28 cellular contexts compared by ENCODE assay signal in genomic region chr2:137806102-137806805, GRCh38.
"Had no signal": no experiment of that assay in that cellular context is flagged by ENCODE, and none has a peak within 500 bp of the region (broad histone marks: within the 10 kb centered on the region; RNA-seq: fewer than 3 reads in every experiment).

No MANE protein-coding gene starts in this region.

- H3K27ac Mint-ChIP-seq: immature natural killer cell; mesothelial cell of epicardium; naive B cell; natural killer cell; nephron progenitor cell; neural progenitor cell; stimulated activated effector memory CD8-positive, alpha-beta T cell treated with anti-CD3 and anti-CD28 coated beads, Interleukin-12 subunit alpha, Interleukin-12 subunit beta, amount 100 ng/mL, for 72 hours; stimulated activated naive CD8-positive, alpha-beta T cell treated with anti-CD3 and anti-CD28 coated beads, Interleukin-15, Interleukin-2, amounts not matched to agents 100 ng/mL and 50 ng/mL, for 24 hours had no signal

- ATAC-seq: left colon; natural killer cell; right cardiac atrium; stimulated activated effector memory CD8-positive, alpha-beta T cell treated with anti-CD3 and anti-CD28 coated beads, Interleukin-12 subunit alpha, Interleukin-12 subunit beta, amount 100 ng/mL, for 72 hours; upper lobe of right lung had no signal

- H3K27me3 ChIP-seq: neural progenitor cell, neutrophil, sigmoid colon, spleen, suprapubic skin, upper lobe of right lung had no signal

- H3K27me3 Mint-ChIP-seq: naive B cell; stimulated activated naive CD8-positive, alpha-beta T cell treated with anti-CD3 and anti-CD28 coated beads, Interleukin-15, Interleukin-2, amounts not matched to agents 100 ng/mL and 50 ng/mL, for 24 hours had no signal

- H3K36me3 Mint-ChIP-seq: mesothelial cell of epicardium; naive B cell; natural killer cell; neural progenitor cell; stimulated activated effector memory CD8-positive, alpha-beta T cell treated with anti-CD3 and anti-CD28 coated beads, Interleukin-12 subunit alpha, Interleukin-12 subunit beta, amount 100 ng/mL, for 72 hours had no signal

- H3K4me3 Mint-ChIP-seq: immature natural killer cell; mesothelial cell of epicardium; naive B cell; natural killer cell; nephron progenitor cell; neural progenitor cell; stimulated activated effector memory CD8-positive, alpha-beta T cell treated with anti-CD3 and anti-CD28 coated beads, Interleukin-12 subunit alpha, Interleukin-12 subunit beta, amount 100 ng/mL, for 72 hours; stimulated activated naive CD8-positive, alpha-beta T cell treated with anti-CD3 and anti-CD28 coated beads, Interleukin-15, Interleukin-2, amounts not matched to agents 100 ng/mL and 50 ng/mL, for 24 hours had no signal

- H3K36me3 ChIP-seq: left ventricle myocardium inferior, neural progenitor cell, neutrophil, sigmoid colon, spleen, suprapubic skin, thoracic aorta, tibial artery, upper lobe of right lung had no signal

- H3K27ac ChIP-seq: left ventricle myocardium inferior, neural progenitor cell, neutrophil, parathyroid adenoma, sigmoid colon, spleen, suprapubic skin, thoracic aorta, tibial artery, upper lobe of right lung had no signal

- H3K9me3 ChIP-seq: neutrophil, suprapubic skin, thoracic aorta, tibial artery, upper lobe of right lung had no signal

- H3K4me3 ChIP-seq: left ventricle myocardium inferior, lung, neural progenitor cell, sigmoid colon, spleen, suprapubic skin, thoracic aorta, tibial artery, upper lobe of right lung had no signal

- H3K4me1 ChIP-seq: left ventricle myocardium inferior, neural progenitor cell, parathyroid adenoma, sigmoid colon, spleen, suprapubic skin, tibial artery, upper lobe of right lung had no signal

- DNase-seq: hypothalamus; immature natural killer cell; kidney; left colon; left ventricle myocardium inferior; mesendoderm; naive B cell; natural killer cell; nephron progenitor cell; occipital lobe; right cardiac atrium; sigmoid colon; small intestine; spleen; stimulated activated CD4-positive, alpha-beta T cell treated with anti-CD3 and anti-CD28 coated beads, Interleukin-4, amount 100 ng/mL, for 24 hours; stimulated activated naive CD4-positive, alpha-beta T cell; tibial artery; trophoblast cell; upper lobe of right lung had no signal

- H3K4me1 Mint-ChIP-seq: immature natural killer cell; mesothelial cell of epicardium; naive B cell; natural killer cell; nephron progenitor cell; neural progenitor cell; stimulated activated effector memory CD8-positive, alpha-beta T cell treated with anti-CD3 and anti-CD28 coated beads, Interleukin-12 subunit alpha, Interleukin-12 subunit beta, amount 100 ng/mL, for 72 hours had no signal
